29 cellular contexts compared by ENCODE assay signal in the genomic region with DNA sequence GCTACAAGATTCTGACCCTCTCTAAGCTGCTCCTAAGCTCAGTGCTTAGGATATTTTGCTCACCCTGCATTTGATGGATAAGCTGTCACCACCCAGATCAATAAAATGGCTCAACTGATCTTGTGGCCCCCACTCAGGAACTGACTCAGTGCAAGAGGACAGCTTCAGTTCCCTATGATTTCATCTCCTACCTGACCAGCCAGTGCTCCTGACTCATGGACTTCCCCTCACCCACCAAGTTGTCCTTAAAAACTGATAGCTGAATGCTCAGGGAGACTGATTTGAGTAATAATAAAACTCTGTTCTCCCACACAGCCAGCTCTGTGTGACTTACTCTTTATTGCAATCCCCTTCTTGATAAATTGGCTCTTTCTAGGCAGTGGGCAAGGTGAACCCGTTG.
"Had no signal": no experiment of that assay in that cellular context is flagged by ENCODE, and none has a peak within 500 bp of the region (broad histone marks: within the 10 kb centered on the region; RNA-seq: fewer than 3 reads in every experiment).

No MANE protein-coding gene starts in this region.

- ATAC-seq: activated CD4-positive, alpha-beta T cell treated with anti-CD3 and anti-CD28 coated beads for 36 hours; activated CD8-positive, alpha-beta memory T cell treated with anti-CD3 and anti-CD28 coated beads, Interleukin-2, amount 10 ng/mL, durations not matched to agents 7 days and 5 days; activated CD8-positive, alpha-beta T cell treated with anti-CD3 and anti-CD28 coated beads, Interleukin-2, amount 10 ng/mL, durations not matched to agents 7 days and 5 days; activated naive CD4-positive, alpha-beta T cell treated with anti-CD3 and anti-CD28 coated beads, Interleukin-2, amount 50 U/mL, for 72 hours; sciatic nerve; stimulated activated naive CD8-positive, alpha-beta T cell treated with anti-CD3 and anti-CD28 coated beads, Interleukin-15, amount 100 ng/mL, for 72 hours; T-helper 17 cell; upper lobe of right lung had no signal

- H3K27me3 ChIP-seq: cardiac muscle cell, colonic mucosa, neutrophil, ovary, tibial artery, upper lobe of right lung had no signal

- H3K9me3 ChIP-seq: colonic mucosa, neutrophil, ovary had no signal

- DNase-seq: activated CD4-positive, alpha-beta T cell treated with anti-CD3 and anti-CD28 coated beads for 36 hours; activated CD4-positive, CD25-positive, alpha-beta regulatory T cell; activated CD8-positive, alpha-beta memory T cell treated with anti-CD3 and anti-CD28 coated beads, Interleukin-2, amount 10 ng/mL, durations not matched to agents 7 days and 5 days; activated CD8-positive, alpha-beta T cell treated with anti-CD3 and anti-CD28 coated beads, Interleukin-2, amount 10 ng/mL, durations not matched to agents 7 days and 5 days; activated T-cell treated with anti-CD3 and anti-CD28 coated beads, Interleukin-2, amount 50 U/mL, for 48 hours; cerebellar nuclear complex; colonic mucosa; effector CD8-positive, alpha-beta T cell; erythroblast; head of caudate nucleus; hypothalamus; immature natural killer cell; left ventricle myocardium inferior; naive B cell; nephron progenitor cell; ovary; retina; stimulated activated CD4-positive, alpha-beta T cell treated with anti-CD3 and anti-CD28 coated beads, Interleukin-12 subunit alpha, Interleukin-12 subunit beta, amount 100 ng/mL, for 4 hours; stimulated activated CD4-positive, alpha-beta T cell treated with anti-CD3 and anti-CD28 coated beads, Interleukin-4, amount 100 ng/mL, for 1 hour; stimulated activated naive CD8-positive, alpha-beta T cell treated with anti-CD3 and anti-CD28 coated beads, Interleukin-15, amount 100 ng/mL, for 72 hours; T-helper 17 cell; tibial artery; upper lobe of right lung had no signal

- H3K36me3 ChIP-seq: cardiac muscle cell, colonic mucosa, left ventricle myocardium inferior, neutrophil, ovary, tibial artery, upper lobe of right lung had no signal

- H3K27ac ChIP-seq: cardiac muscle cell, colonic mucosa, left ventricle myocardium inferior, neutrophil, ovary, skin epidermis, tibial artery, upper lobe of right lung had no signal

- H3K4me1 ChIP-seq: colonic mucosa, left ventricle myocardium inferior, tibial artery, upper lobe of right lung had no signal

- H3K4me3 ChIP-seq: cardiac muscle cell, colonic mucosa, left ventricle myocardium inferior, lung, ovary, skin epidermis, tibial artery, upper lobe of right lung had no signal
